8 cellular contexts compared by ENCODE assay signal in the genomic region with DNA sequence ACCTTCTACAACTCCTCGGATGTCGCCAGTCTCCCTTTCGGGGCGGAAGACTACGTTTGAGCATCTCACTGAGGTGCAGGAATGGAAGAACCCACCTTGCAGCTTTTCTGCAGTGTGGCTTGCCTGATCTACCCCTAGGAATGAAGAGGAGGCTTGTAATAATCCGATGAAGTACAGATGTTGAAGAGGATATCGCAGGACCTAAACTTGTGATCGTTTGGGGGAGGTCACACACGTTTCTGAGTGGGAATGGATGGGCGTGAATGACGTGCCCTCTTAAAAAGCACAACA. TPM values are rescaled to one million over a fixed set of nuclear protein-coding genes. Genes with fewer than 3 reads are reported as not detected.
DNase-seq lines count a peak whose midpoint lies in the region; ATAC-seq and TF ChIP-seq lines count a peak whose summit lies in the region.

No MANE protein-coding gene starts in this region.

- H3K4me1 ChIP-seq in OCI-LY7 (ENCODE audit: insufficient read depth, low read length, poor library complexity, severe bottlenecking) = peaks cover 40% of the 10 kb centered on the region

- H3K4me1 Mint-ChIP-seq in neural crest cell = peaks cover 59% of the 10 kb centered on the region

- POLR2A ChIA-PET in OCI-LY7 (lab: Charles Lee) = interaction anchor here (0.7 to 0.9 kb wide), 2 partner anchors 307 to 1256 kb away, joined by 3 to 5 read pairs; a partner anchor contains a TSS

- ATAC-seq in GM19463 (IDR thresholded peaks at IDR 0.05; ENCODE audit: unreplicated experiment) = no peak

- H3K79me2 ChIP-seq in OCI-LY7 (ENCODE audit: insufficient read depth, low read depth, low read length) = peaks cover 62% of the 10 kb centered on the region

- peak overlapping the region; percentile 90 for H3K4me3 Mint-ChIP-seq in neural crest cell

- H3K4me3 ChIP-seq in OCI-LY7 (ENCODE audit: low read depth, low read length, poor library complexity, severe bottlenecking) (peak overlapping the region; percentile 88), dorsolateral prefrontal cortex (peak overlapping the region; percentile 52 to 96 (median 86))

- no peaks in the 10 kb centered on the region for H3K9me3 ChIP-seq in OCI-LY7 (ENCODE audit: low read length)

- no peaks in the 10 kb centered on the region for H3K36me3 Mint-ChIP-seq in neural crest cell (ENCODE audit: low read depth)

- H3K27me3 Mint-ChIP-seq in neural crest cell (ENCODE audit: low read depth) = peaks cover 2% of the 10 kb centered on the region

- CTCF ChIA-PET in OCI-LY7 (lab: Charles Lee; ENCODE audit: unreplicated experiment) = no interaction called here

- intact Hi-C loops in OCI-LY7 (cut with micrococcal nuclease; ENCODE audit: unreplicated experiment) (loop anchor here (5.0 to 10.0 kb wide), 3 partner anchors 297 to 560 kb away; a partner anchor contains a TSS), dorsolateral prefrontal cortex (cut with DNase I) (loop anchor here (2.0 to 10.0 kb wide), 8 partner anchors 70 to 390 kb away; a partner anchor contains a TSS)

- no peaks in the 10 kb centered on the region for H3K36me3 ChIP-seq in OCI-LY7 (ENCODE audit: insufficient read depth, low read length)

- peak overlapping the region; percentile 74 for H3K27ac ChIP-seq in OCI-LY7 (ENCODE audit: low read depth, low read length, poor library complexity, severe bottlenecking)
- peak overlapping the region; percentile 86 to 100 (median 97) for H3K27ac ChIP-seq in dorsolateral prefrontal cortex

- H3K27me3 ChIP-seq in dorsolateral prefrontal cortex = no peaks in the 10 kb centered on the region

- H3K9me3 Mint-ChIP-seq in neural crest cell = no peaks in the 10 kb centered on the region

- H4K20me1 ChIP-seq in OCI-LY7 (ENCODE audit: insufficient read depth, low read length) = peaks cover 30% of the 10 kb centered on the region

- TF ChIP-seq CTCF in OCI-LY7 (conservative IDR thresholded peaks at IDR 0.05; ENCODE audit: low read length) (no peak), dorsolateral prefrontal cortex (IDR thresholded peaks at IDR 0.05 in 54 of 56, conservative IDR thresholded peaks at IDR 0.05 in 2 of 56; ENCODE audit: low read depth in 1 of 56, partially characterized antibody in 56 of 56) (no peak), neural crest cell (conservative IDR thresholded peaks at IDR 0.05) (no peak)

- BruUV-seq in OCI-LY7 (replicated peaks; lab: Mats Ljungman, UMichigan) = no TSS peak

- H3K9me2 ChIP-seq in OCI-LY7 (ENCODE audit: insufficient read depth, low read length) = no peaks in the 10 kb centered on the region

- H2AFZ ChIP-seq in OCI-LY7 (ENCODE audit: low read length) = peak overlapping the region; percentile 86; the same call in 1 of the 2 replicates

- H3K27ac Mint-ChIP-seq in neural crest cell (ENCODE audit: unreplicated experiment) = peak overlapping the region; percentile 79

- peak; percentile 30 for DNase-seq in activated naive CD4-positive, alpha-beta T cell treated with Interleukin-2 at 50 U/mL for 16 hours
- no peak for DNase-seq in activated naive CD4-positive, alpha-beta T cell (lab: John Stamatoyannopoulos, UW)
- peak; percentile 55 for DNase-seq in OCI-LY7 (ENCODE audit: low spot score)
- no peak for DNase-seq in dorsolateral prefrontal cortex
- no peak for DNase-seq in neural crest cell (ENCODE audit: low read depth, low spot score)
- no peak for DNase-seq in NCI-H2029 (lab: John Stamatoyannopoulos, UW)
- no peak for DNase-seq in globus pallidus (ENCODE audit: low spot score)

- H3K4me2 ChIP-seq in OCI-LY7 (ENCODE audit: low read length) = peak overlapping the region; percentile 94

RNA-seq across cellular contexts. Expression of a gene that starts 0.5 kb away (rescaled TPM):
- total RNA-seq in OCI-LY7 (2014; rRNA removed; shearing (Covaris generic)) = 16.1 and 18.9 TPM in 2 replicates
- total RNA-seq in OCI-LY7 (2022) = 27.5 and 31.2 TPM in 2 replicates
- 100 to 1,000 TPM in 39 of 120 experiments, 10 to 100 TPM in 81; 62.9 to 127 (median 92.7) TPM for total RNA-seq in dorsolateral prefrontal cortex
- 39.4 and 44.7 TPM in 2 replicates for total RNA-seq in neural crest cell

Comparison
In these comparisons a context has a peak if more than half of its experiments do, and no peak if none do; other contexts are left out.
1. DNase-seq: peak in activated naive CD4-positive, alpha-beta T cell treated with Interleukin-2 at 50 U/mL for 16 hours (single experiment) and OCI-LY7 (single experiment); none in activated naive CD4-positive, alpha-beta T cell (0 of 4), dorsolateral prefrontal cortex (0 of 10), neural crest cell (single experiment), NCI-H2029 (single experiment) and globus pallidus (single experiment).